18 cellular contexts compared by ENCODE assay signal in the genomic region with DNA sequence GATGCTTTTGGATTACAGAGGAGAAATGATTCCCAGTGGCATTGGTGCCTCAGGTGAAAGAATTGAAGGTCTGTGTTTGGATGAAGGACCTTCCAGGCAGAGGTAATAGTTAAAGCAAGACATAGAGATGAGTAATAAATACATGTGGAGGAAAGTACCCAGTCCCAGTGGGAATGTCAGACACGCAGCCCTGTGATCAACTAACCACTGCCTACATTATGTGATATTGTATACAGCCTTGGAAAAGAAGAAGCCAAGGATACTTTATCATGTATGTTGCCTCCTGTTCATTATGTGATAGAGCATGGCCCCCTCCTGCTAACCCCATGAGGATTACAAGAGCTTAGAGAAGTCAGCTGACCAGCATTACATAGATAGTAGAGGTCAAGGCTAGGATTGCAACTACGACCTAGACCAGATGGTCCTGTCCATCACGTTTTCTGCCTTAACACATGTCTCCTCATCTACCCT.
DNase-seq lines count a peak whose midpoint lies in the region; ATAC-seq and TF ChIP-seq lines count a peak whose summit lies in the region.
"Had no signal": no experiment of that assay in that cellular context is flagged by ENCODE, and none has a peak within 500 bp of the region (broad histone marks: within the 10 kb centered on the region; RNA-seq: fewer than 3 reads in every experiment).

No MANE protein-coding gene starts in this region.

- DNase-seq in NCI-H82 (lab: John Stamatoyannopoulos, UW) (peak; percentile 68), amniotic epithelial cell (ENCODE audit: low read depth) (peak; percentile 68), glomerular visceral epithelial cell (ENCODE audit: extremely low spot score) (peak; percentile 41), GF-D8 (lab: John Stamatoyannopoulos, UW) (no peak), sigmoid colon (no peak)
- DNase-seq in stimulated activated CD4-positive, alpha-beta T cell treated with anti-CD3 and anti-CD28 coated beads, Interleukin-12 subunit alpha, Interleukin-12 subunit beta, amount 100 ng/mL, for 4 hours: no peak
- DNase-seq: activated B cell treated with CpG ODN at 0.5 μM for 24 hours; activated naive CD8-positive, alpha-beta T cell treated with anti-CD3 and anti-CD28 coated beads, Interleukin-2, amount 50 U/mL, for 24 hours; CD4-positive, alpha-beta memory T cell; effector CD8-positive, alpha-beta T cell; NCI-H1930; NK-92 treated with Interleukin-12 subunit alpha and Interleukin-12 subunit beta, amount 100 ng/mL, for 24 hours; stimulated activated CD4-positive, alpha-beta T cell treated with anti-CD3 and anti-CD28 coated beads, Interleukin-15, amount 100 ng/mL, for 24 hours; stimulated activated naive B cell treated with anti-CD40 and anti-IgM and Interleukin-4, amounts not matched to agents 10 μg/mL and 1 μg/mL and 100 μg/mL, for 72 hours; T-helper 2 cell; upper lobe of right lung had no signal

- no peak for TF ChIP-seq EP300 in sigmoid colon (IDR thresholded peaks at IDR 0.05)

- ATAC-seq in GM21723 (IDR thresholded peaks at IDR 0.05; ENCODE audit: unreplicated experiment): no peak
- ATAC-seq: activated naive CD8-positive, alpha-beta T cell treated with anti-CD3 and anti-CD28 coated beads, Interleukin-2, amount 50 U/mL, for 24 hours; stimulated activated naive B cell treated with anti-CD40 and anti-IgM and Interleukin-4, amounts not matched to agents 10 μg/mL and 1 μg/mL and 100 μg/mL, for 72 hours; upper lobe of right lung had no signal

- intact Hi-C loops in sigmoid colon (cut with DNase I): no loop called here

- TF ChIP-seq POLR2A in sigmoid colon (IDR thresholded peaks at IDR 0.05): no peak

- H3K4me3 ChIP-seq in ACC112 (ENCODE audit: low read depth, low read length) (peak overlapping the region; percentile 13; the same call in 1 of the 2 replicates), sigmoid colon (no peak overlapping the region)
- H3K4me3 ChIP-seq: upper lobe of right lung had no signal

- TF ChIP-seq CTCF in sigmoid colon (IDR thresholded peaks at IDR 0.05): no peak

- peaks cover 31% of the 10 kb centered on the region for H3K4me1 ChIP-seq in ACC112 (ENCODE audit: control insufficient read depth, insufficient read depth, low read length, unreplicated experiment)
- peaks cover 0 to 15% (median 10%) of the 10 kb centered on the region in 4 donors for H3K4me1 ChIP-seq in sigmoid colon
- H3K4me1 ChIP-seq: upper lobe of right lung had no signal

- H3K9me3 ChIP-seq in sigmoid colon: no peaks in the 10 kb centered on the region
- H3K9me3 ChIP-seq: upper lobe of right lung had no signal

- H3K36me3 ChIP-seq in ACC112 (ENCODE audit: insufficient read depth, low read length) (peaks cover 5% of the 10 kb centered on the region), sigmoid colon (no peaks in the 10 kb centered on the region)
- H3K36me3 ChIP-seq: upper lobe of right lung had no signal

- no peaks in the 10 kb centered on the region for H3K79me2 ChIP-seq in ACC112 (ENCODE audit: control insufficient read depth, insufficient read depth, low read length, unreplicated experiment)

- WGBS in sigmoid colon, 2 donors: 64 to 68% methylated on average over 3 of the region's 3 CpGs

- peak overlapping the region; percentile 34 for H2AFZ ChIP-seq in ACC112 (ENCODE audit: low read length, unreplicated experiment)

- H3K27ac ChIP-seq in ACC112 (ENCODE audit: low read depth, low read length) (peak overlapping the region; percentile 98), sigmoid colon (no peak overlapping the region)
- H3K27ac ChIP-seq: upper lobe of right lung had no signal

- H3K27me3 ChIP-seq in ACC112 (ENCODE audit: insufficient read depth, low read length) (no peaks in the 10 kb centered on the region), sigmoid colon (no peaks in the 10 kb centered on the region)
- H3K27me3 ChIP-seq: upper lobe of right lung had no signal

Comparison
In these comparisons a context has a peak if more than half of its experiments do, and no peak if none do; other contexts are left out.
1. DNase-seq: peak in NCI-H82 (single experiment), amniotic epithelial cell (single experiment) and glomerular visceral epithelial cell (single experiment); none in GF-D8 (single experiment), sigmoid colon (single experiment) and stimulated activated CD4-positive, alpha-beta T cell treated with anti-CD3 and anti-CD28 coated beads, Interleukin-12 subunit alpha, Interleukin-12 subunit beta, amount 100 ng/mL, for 4 hours (single experiment).